In genomic region chr6:163413054-163413344, GRCh38 we compare ENCODE assay signal across 1 cellular context.
TF ChIP-seq lines count a peak whose summit lies in the region.

No MANE protein-coding gene starts in this region.

TF ChIP-seq in HepG2, 621 proteins besides CTCF, POLR2A, EP300 and RAD21 (continued from another document):
- TF ChIP-seq BHLHE40 (IDR thresholded peaks at IDR 0.05; ENCODE audit: low read length) = 0 out of 2 replicates have a peak, but pooled peaks have one; percentile 0
- TF ChIP-seq GABPA (IDR thresholded peaks at IDR 0.05; ENCODE audit: low read depth, low read length) = no peak
- peak; percentile 32; the same call in 1 of the 2 replicates for TF ChIP-seq GABPA (CRISPR knock-in tag; IDR thresholded peaks at IDR 0.05; ENCODE audit: low read depth)
- 0 out of 2 replicates have a peak, but pooled peaks have one; percentile 30 for TF ChIP-seq ZNF652 (CRISPR knock-in tag; IDR thresholded peaks at IDR 0.05; ENCODE audit: borderline replicate concordance, low read depth)
- TF ChIP-seq CEBPG (CRISPR knock-in tag; IDR thresholded peaks at IDR 0.05) = peak; percentile 24; the same call in 1 of the 2 replicates
- TF ChIP-seq MAFF (IDR thresholded peaks at IDR 0.05; ENCODE audit: low read depth, low read length) = no peak
- TF ChIP-seq MXI1 (IDR thresholded peaks at IDR 0.05; ENCODE audit: borderline replicate concordance, low read depth, low read length) = no peak
- TF ChIP-seq ELF3 (CRISPR knock-in tag; IDR thresholded peaks at IDR 0.05) = peak; percentile 10; the same call in 1 of the 2 replicates
- TF ChIP-seq ZSCAN12 (CRISPR knock-in tag; IDR thresholded peaks at IDR 0.05) = peak; percentile 38; the same call in 1 of the 2 replicates
- TF ChIP-seq POLR2AphosphoS5 (IDR thresholded peaks at IDR 0.05; ENCODE audit: low read depth, low read length) = peak; percentile 43
- no peak for TF ChIP-seq THAP8 (CRISPR knock-in tag; IDR thresholded peaks at IDR 0.05; ENCODE audit: borderline replicate concordance)
- 0 out of 2 replicates have a peak, but pooled peaks have one; percentile 21 for TF ChIP-seq MTF1 (CRISPR knock-in tag; IDR thresholded peaks at IDR 0.05)
- TF ChIP-seq EZH2 (conservative IDR thresholded peaks at IDR 0.05; ENCODE audit: low read depth, low read length) = no peak
- TF ChIP-seq ZNF501 (CRISPR knock-in tag; IDR thresholded peaks at IDR 0.05) = no peak
- TF ChIP-seq ZEB1 (IDR thresholded peaks at IDR 0.05; ENCODE audit: insufficient replicate concordance, low read depth) = peak; percentile 19
